In the genomic region with DNA sequence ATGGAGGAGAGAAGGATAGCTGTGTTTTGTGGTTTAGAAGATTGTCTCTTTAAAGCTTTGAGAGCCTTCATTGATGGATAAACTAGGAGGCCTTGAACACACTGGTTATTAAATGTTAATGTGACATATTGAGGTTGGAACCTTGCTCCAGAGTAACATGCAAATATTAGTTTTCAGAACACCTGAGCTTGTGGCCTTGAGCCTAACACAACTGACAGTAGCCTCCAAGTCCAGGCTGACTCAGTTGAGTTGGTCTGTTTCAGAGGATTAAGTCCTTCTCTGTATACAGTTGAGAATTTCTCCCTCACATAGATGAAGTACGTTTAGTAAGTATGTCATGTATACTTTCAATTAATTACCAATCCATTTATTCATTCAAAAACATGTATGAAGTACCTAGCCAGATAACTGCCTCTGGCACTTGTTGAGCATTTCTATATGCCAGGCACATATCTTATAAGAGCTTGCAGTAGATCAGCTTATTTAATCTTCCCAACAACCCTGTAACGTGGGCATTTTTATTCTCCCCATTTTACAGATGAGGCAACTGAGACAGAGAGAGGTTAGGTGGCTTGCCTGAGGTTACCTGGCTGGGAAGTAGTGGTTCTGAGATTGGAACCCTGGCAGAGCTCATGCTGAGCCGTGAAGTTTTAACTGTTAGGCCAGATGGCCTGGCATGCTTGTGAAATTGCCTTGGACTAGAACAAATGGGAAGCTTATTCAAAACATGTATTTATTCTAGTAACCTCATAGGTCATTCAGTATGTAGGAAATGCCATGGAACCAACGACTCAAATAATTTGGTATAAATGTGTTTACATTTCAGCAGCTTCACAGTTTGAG, we compare ENCODE assay signal across 14 cellular contexts.
DNase-seq lines count a peak whose midpoint lies in the region; TF ChIP-seq lines count a peak whose summit lies in the region.
"Had no signal": no experiment of that assay in that cellular context is flagged by ENCODE, and none has a peak within 500 bp of the region (broad histone marks: within the 10 kb centered on the region; RNA-seq: fewer than 3 reads in every experiment).

No MANE protein-coding gene starts in this region.

- dilution Hi-C loops in mammary epithelial cell (cut with HindIII; ENCODE audit: low sequenced_read_pairs): no loop called here

- BruUV-seq in mammary epithelial cell (replicated peaks; lab: Mats Ljungman, UMichigan): no TSS peak

- H3K4me1 ChIP-seq in breast epithelium (no peaks in the 10 kb centered on the region), mammary epithelial cell (ENCODE audit: insufficient read depth, low read length) (no peaks in the 10 kb centered on the region), adipocyte (ENCODE audit: control insufficient read depth, insufficient read depth, low read length) (peaks cover 33% of the 10 kb centered on the region), SJCRH30 (peaks cover 11% of the 10 kb centered on the region)
- H3K4me1 ChIP-seq: BLaER1 had no signal

- no peaks in the 10 kb centered on the region for H4K20me1 ChIP-seq in mammary epithelial cell (ENCODE audit: insufficient read depth, low read length)

- intact Hi-C loops in breast epithelium (cut with DNase I; ENCODE audit: low total_unique reads) (no loop called here), mammary epithelial cell (cut with micrococcal nuclease) (loop anchor here (5.0 kb wide), 1 partner anchor 195 kb away; no protein-coding TSS in a partner anchor)
- intact Hi-C loops in activated CD4-positive, alpha-beta memory T cell treated with anti-CD3 and anti-CD28 coated beads for 36 hours (cut with micrococcal nuclease): no loop called here

- H3K27me3 ChIP-seq in breast epithelium (no peaks in the 10 kb centered on the region), mammary epithelial cell (ENCODE audit: insufficient read depth, low read length) (no peaks in the 10 kb centered on the region), adipocyte (replicated peaks; ENCODE audit: control insufficient read depth, insufficient read depth, low read length) (no peaks in the 10 kb centered on the region), layer of hippocampus (ENCODE audit: control insufficient read depth, insufficient read depth, low read length) (no peaks in the 10 kb centered on the region), SJCRH30 (no peaks in the 10 kb centered on the region)
- H3K27me3 ChIP-seq: BLaER1 had no signal

- no peak overlapping the region for H3K9ac ChIP-seq in mammary epithelial cell (ENCODE audit: insufficient read depth, low read length)
- peak overlapping the region; percentile 47 for H3K9ac ChIP-seq in adipocyte (ENCODE audit: low read length)
- H3K9ac ChIP-seq: BLaER1 had no signal

- TF ChIP-seq POLR2A in breast epithelium (IDR thresholded peaks at IDR 0.05): no peak

- WGBS in mammary epithelial cell (ENCODE audit: low coverage, missing lambda C conversion rate): 75% methylated on average over 4 of the region's 4 CpGs

- H3K36me3 ChIP-seq in breast epithelium (no peaks in the 10 kb centered on the region), mammary epithelial cell (ENCODE audit: insufficient read depth, low read length) (peaks cover 22% of the 10 kb centered on the region), adipocyte (ENCODE audit: control insufficient read depth, insufficient read depth, low read length, severe bottlenecking) (peaks cover 27% of the 10 kb centered on the region), SJCRH30 (peaks cover 26% of the 10 kb centered on the region)

- no peak overlapping the region for H3K27ac Mint-ChIP-seq in activated CD4-positive, alpha-beta memory T cell treated with anti-CD3 and anti-CD28 coated beads for 36 hours
- H3K27ac Mint-ChIP-seq: stimulated activated memory B cell treated with anti-CD40 and anti-IgM and Interleukin-4, amounts not matched to agents 10 μg/mL and 1 μg/mL and 100 μg/mL, for 72 hours had no signal

- H3K9me3 ChIP-seq in breast epithelium (no peaks in the 10 kb centered on the region), mammary epithelial cell (replicated peaks; ENCODE audit: insufficient read depth, low read length) (no peaks in the 10 kb centered on the region), adipocyte (ENCODE audit: control insufficient read depth, low read length) (no peaks in the 10 kb centered on the region), SJCRH30 (replicated peaks) (no peaks in the 10 kb centered on the region)
- H3K9me3 ChIP-seq: BLaER1 had no signal

- peaks cover 83% of the 10 kb centered on the region for H3K79me2 ChIP-seq in mammary epithelial cell (ENCODE audit: insufficient read depth, low read length)

- no peak for TF ChIP-seq CTCF in breast epithelium (IDR thresholded peaks at IDR 0.05)
- no peak for TF ChIP-seq CTCF in mammary epithelial cell (conservative IDR thresholded peaks at IDR 0.05 in 1 of 2, IDR thresholded peaks at IDR 0.05 in 1 of 2; ENCODE audit: extremely low read depth in 1 of 2, insufficient read depth in 1 of 2, low read depth in 1 of 2, low read length in 2 of 2)

- H2AFZ ChIP-seq in mammary epithelial cell (ENCODE audit: low read depth, low read length): no peak overlapping the region

- peaks cover 36% of the 10 kb centered on the region for H3K36me3 Mint-ChIP-seq in activated CD4-positive, alpha-beta memory T cell treated with anti-CD3 and anti-CD28 coated beads for 36 hours

- H3K4me3 ChIP-seq in breast epithelium: no peak overlapping the region
- H3K4me3 ChIP-seq in mammary epithelial cell (replicated peaks in 1 of 3; ENCODE audit: insufficient read depth in 1 of 3, low read depth in 2 of 3, low read length in 3 of 3): no peak overlapping the region
- peak overlapping the region; percentile 19 for H3K4me3 ChIP-seq in adipocyte (ENCODE audit: low read length)
- H3K4me3 ChIP-seq in SJCRH30: no peak overlapping the region
- H3K4me3 ChIP-seq: BLaER1 had no signal

- DNase-seq in breast epithelium (ENCODE audit: low spot score in 2 of 2): no peak
- no peak for DNase-seq in mammary epithelial cell
- DNase-seq in adipocyte (ENCODE audit: low read depth): peak; percentile 20
- DNase-seq in SJCRH30: no peak
- DNase-seq in activated effector memory CD4-positive, alpha-beta T cell treated with Interleukin-2 at 50 U/mL for 16 hours: no peak
- no peak for DNase-seq in activated CD4-positive, alpha-beta memory T cell treated with anti-CD3 and anti-CD28 coated beads for 36 hours
- DNase-seq: activated CD4-positive, alpha-beta T cell treated with anti-CD3 and anti-CD28 coated beads, Interleukin-2, amount 50 U/mL, for 48 hours; GDM1 had no signal

- H3K4me2 ChIP-seq in mammary epithelial cell (ENCODE audit: insufficient read depth, low read depth, low read length): no peak overlapping the region
- H3K4me2 ChIP-seq: BLaER1 had no signal

- in situ Hi-C loops in mammary epithelial cell (cut with MboI; ENCODE audit: low sequenced_read_pairs in 2 of 2): no loop called here

- H3K4me3 Mint-ChIP-seq in activated CD4-positive, alpha-beta memory T cell treated with anti-CD3 and anti-CD28 coated beads for 36 hours: no peak overlapping the region
- H3K4me3 Mint-ChIP-seq: activated naive CD4-positive, alpha-beta T cell treated with anti-CD3 and anti-CD28 coated beads, Interleukin-2, amount 50 U/mL, for 24 hours; stimulated activated memory B cell treated with anti-CD40 and anti-IgM and Interleukin-4, amounts not matched to agents 10 μg/mL and 1 μg/mL and 100 μg/mL, for 72 hours had no signal

- POLR2A ChIA-PET in activated CD4-positive, alpha-beta memory T cell treated with anti-CD3 and anti-CD28 coated beads for 36 hours (lab: Charles Lee): no interaction called here

- no peaks in the 10 kb centered on the region for H3K27me3 Mint-ChIP-seq in activated CD4-positive, alpha-beta memory T cell treated with anti-CD3 and anti-CD28 coated beads for 36 hours
- H3K27me3 Mint-ChIP-seq: activated naive CD4-positive, alpha-beta T cell treated with anti-CD3 and anti-CD28 coated beads, Interleukin-2, amount 50 U/mL, for 24 hours; naive thymus-derived CD8-positive, alpha-beta T cell; stimulated activated memory B cell treated with anti-CD40 and anti-IgM and Interleukin-4, amounts not matched to agents 10 μg/mL and 1 μg/mL and 100 μg/mL, for 72 hours had no signal

- H3K27ac ChIP-seq in breast epithelium: peak overlapping the region; percentile 12 to 71
- H3K27ac ChIP-seq in mammary epithelial cell (ENCODE audit: insufficient read depth, low read depth, low read length): no peak overlapping the region
- H3K27ac ChIP-seq in layer of hippocampus (ENCODE audit: low read depth, low read length): peak overlapping the region; percentile 42
- peak overlapping the region; percentile 41 for H3K27ac ChIP-seq in temporal lobe (ENCODE audit: low read depth, low read length)
- H3K27ac ChIP-seq in SJCRH30: no peak overlapping the region
- H3K27ac ChIP-seq: BLaER1 had no signal

- no peaks in the 10 kb centered on the region for H3K9me3 Mint-ChIP-seq in activated CD4-positive, alpha-beta memory T cell treated with anti-CD3 and anti-CD28 coated beads for 36 hours
- H3K9me3 Mint-ChIP-seq: activated naive CD4-positive, alpha-beta T cell treated with anti-CD3 and anti-CD28 coated beads, Interleukin-2, amount 50 U/mL, for 24 hours; naive thymus-derived CD8-positive, alpha-beta T cell; stimulated activated memory B cell treated with anti-CD40 and anti-IgM and Interleukin-4, amounts not matched to agents 10 μg/mL and 1 μg/mL and 100 μg/mL, for 72 hours had no signal

- CTCF ChIA-PET in mammary epithelial cell (lab: Charles Lee; ENCODE audit: low non-redundant PET): no interaction called here
- CTCF ChIA-PET in activated CD4-positive, alpha-beta memory T cell treated with anti-CD3 and anti-CD28 coated beads for 36 hours (lab: Charles Lee): interaction anchor here (0.6 kb wide), 1 partner anchor 11 kb away, joined by 3 read pairs; no protein-coding TSS in a partner anchor

- peaks cover 13% of the 10 kb centered on the region for H3K4me1 Mint-ChIP-seq in activated CD4-positive, alpha-beta memory T cell treated with anti-CD3 and anti-CD28 coated beads for 36 hours (ENCODE audit: low read depth)
- H3K4me1 Mint-ChIP-seq: stimulated activated memory B cell treated with anti-CD40 and anti-IgM and Interleukin-4, amounts not matched to agents 10 μg/mL and 1 μg/mL and 100 μg/mL, for 72 hours had no signal

Comparison
In these comparisons a context has a peak if more than half of its experiments do, and no peak if none do; other contexts are left out.
1. H3K27ac ChIP-seq: peak in breast epithelium (2 of 2), layer of hippocampus (single experiment) and temporal lobe (single experiment); none in mammary epithelial cell (single experiment) and SJCRH30 (single experiment).